1 cellular context compared by ENCODE assay signal in genomic region chr11:32893091-32893946, GRCh38.
TF ChIP-seq lines count a peak whose summit lies in the region.

No MANE protein-coding gene starts in this region.

TF ChIP-seq in HEK293, 187 proteins besides CTCF, POLR2A, EP300 and RAD21 (continued from another document):
- TF ChIP-seq ZFHX2 (tag by site-specific recombination; conservative IDR thresholded peaks at IDR 0.05) (peak; percentile 53), ZNF2 (tag by site-specific recombination; IDR thresholded peaks at IDR 0.05) (0 out of 2 replicates have a peak, but pooled peaks have one; percentile 31), ZFP69B (tag by site-specific recombination; IDR thresholded peaks at IDR 0.05) (no peak), IKZF3 (tag by site-specific recombination; IDR thresholded peaks at IDR 0.05) (no peak), FEZF1 (tag by site-specific recombination; IDR thresholded peaks at IDR 0.05) (no peak), KLF7 (tag by site-specific recombination; IDR thresholded peaks at IDR 0.05; ENCODE audit: borderline replicate concordance) (no peak), ZNF658 (tag by site-specific recombination; IDR thresholded peaks at IDR 0.05) (no peak), PRDM6 (tag by site-specific recombination; IDR thresholded peaks at IDR 0.05) (no peak), REPIN1 (tag by site-specific recombination; IDR thresholded peaks at IDR 0.05; ENCODE audit: low read depth) (no peak), ZNF580 (tag by site-specific recombination; IDR thresholded peaks at IDR 0.05) (no peak)
